In genomic region chr20:51914758-51915157, GRCh38 we compare ENCODE assay signal across 18 cellular contexts.
DNase-seq lines count a peak whose midpoint lies in the region; ATAC-seq, FAIRE-seq and TF ChIP-seq lines count a peak whose summit lies in the region.
"Had no signal": no experiment of that assay in that cellular context is flagged by ENCODE, and none has a peak within 500 bp of the region (broad histone marks: within the 10 kb centered on the region; RNA-seq: fewer than 3 reads in every experiment).

No MANE protein-coding gene starts in this region.

- H3K27me3 ChIP-seq in Loucy (ENCODE audit: insufficient read depth, low read length, poor library complexity, severe bottlenecking): no peaks in the 10 kb centered on the region

- H3K36me3 Mint-ChIP-seq in type B pancreatic cell: no peaks in the 10 kb centered on the region
- H3K36me3 Mint-ChIP-seq: CD4-positive, CD25-positive, alpha-beta regulatory T cell had no signal

- ATAC-seq in esophagus mucosa (peak; percentile 84), HG03520 (IDR thresholded peaks at IDR 0.05; ENCODE audit: unreplicated experiment) (no peak)
- ATAC-seq: GM12878, Right ventricle myocardium inferior had no signal

- FAIRE-seq in TTC549 (lab: Jason Lieb, UNC): peak; percentile 36
- FAIRE-seq: GM12878, GM18507 had no signal

- H3K27ac Mint-ChIP-seq in type B pancreatic cell: peak overlapping the region; percentile 79
- H3K27ac Mint-ChIP-seq: CD4-positive, CD25-positive, alpha-beta regulatory T cell had no signal

- peaks cover 47% of the 10 kb centered on the region for H3K4me1 Mint-ChIP-seq in type B pancreatic cell (ENCODE audit: unreplicated experiment)
- H3K4me1 Mint-ChIP-seq: CD4-positive, CD25-positive, alpha-beta regulatory T cell had no signal

- no peaks in the 10 kb centered on the region for H3K79me2 ChIP-seq in Loucy (ENCODE audit: insufficient read depth, low read length)

- H2AFZ ChIP-seq in Loucy (ENCODE audit: low read length): peak overlapping the region; percentile 75
- H2AFZ ChIP-seq: PC-9 had no signal

- peaks cover 33% of the 10 kb centered on the region for H3K4me1 ChIP-seq in Loucy (ENCODE audit: insufficient read depth, low read length, poor library complexity, severe bottlenecking)

- peak overlapping the region; percentile 21 for H3K4me3 Mint-ChIP-seq in type B pancreatic cell
- H3K4me3 Mint-ChIP-seq: CD4-positive, CD25-positive, alpha-beta regulatory T cell had no signal

- no peak for DNase-seq in type B pancreatic cell (ENCODE audit: extremely low spot score, unreplicated experiment)
- DNase-seq in caudate nucleus (lab: John Stamatoyannopoulos, UW): no peak
- DNase-seq in OCI-M1 (lab: John Stamatoyannopoulos, UW): no peak
- DNase-seq: AML-193; Calu3; CD4-positive, CD25-positive, alpha-beta regulatory T cell; NCI-H146; NCI-H2081 treated with DMSO at 0.1 percent for 48 hours; NCI-H524; PC-9 had no signal

- peak overlapping the region; percentile 61 for H3K4me3 ChIP-seq in Loucy (ENCODE audit: low read length, poor library complexity, severe bottlenecking)
- H3K4me3 ChIP-seq: GM12878, HAP-1, PC-9 had no signal

- H3K27me3 Mint-ChIP-seq in type B pancreatic cell: no peaks in the 10 kb centered on the region

- H3K9me3 Mint-ChIP-seq in type B pancreatic cell: no peaks in the 10 kb centered on the region
- H3K9me3 Mint-ChIP-seq: CD4-positive, CD25-positive, alpha-beta regulatory T cell had no signal

- no peaks in the 10 kb centered on the region for H3K36me3 ChIP-seq in Loucy (ENCODE audit: insufficient read depth, low read length)
- H3K36me3 ChIP-seq: HAP-1 had no signal

- no peak overlapping the region for H3K27ac ChIP-seq in caudate nucleus (ENCODE audit: low read depth, low read length)
- H3K27ac ChIP-seq: PC-9 had no signal

- no peaks in the 10 kb centered on the region for H3K9me3 ChIP-seq in Loucy (ENCODE audit: insufficient read depth, low read depth, low read length)
- H3K9me3 ChIP-seq: HAP-1 had no signal

- H3K9ac ChIP-seq in Loucy (ENCODE audit: low read depth, low read length, poor library complexity, severe bottlenecking): no peak overlapping the region

- no peaks in the 10 kb centered on the region for H4K20me1 ChIP-seq in Loucy (ENCODE audit: insufficient read depth, low read length, poor library complexity, severe bottlenecking)

- H3F3A ChIP-seq in Loucy (ENCODE audit: low read depth): 0 out of 2 replicates have a peak, but pooled peaks cover 4% of the 10 kb centered on the region

- peak overlapping the region; percentile 74 for H3K4me2 ChIP-seq in Loucy (ENCODE audit: low read depth, low read length, poor library complexity, severe bottlenecking)
- H3K4me2 ChIP-seq: PC-9 had no signal

- no peaks in the 10 kb centered on the region for H3K9me2 ChIP-seq in Loucy (replicated peaks; ENCODE audit: low read depth, low read length)

- TF ChIP-seq CTCF in Loucy (conservative IDR thresholded peaks at IDR 0.05; ENCODE audit: low read length) (no peak), type B pancreatic cell (conservative IDR thresholded peaks at IDR 0.05) (no peak)
